Comparison of ENCODE assay signal across 17 cellular contexts in the genomic region with DNA sequence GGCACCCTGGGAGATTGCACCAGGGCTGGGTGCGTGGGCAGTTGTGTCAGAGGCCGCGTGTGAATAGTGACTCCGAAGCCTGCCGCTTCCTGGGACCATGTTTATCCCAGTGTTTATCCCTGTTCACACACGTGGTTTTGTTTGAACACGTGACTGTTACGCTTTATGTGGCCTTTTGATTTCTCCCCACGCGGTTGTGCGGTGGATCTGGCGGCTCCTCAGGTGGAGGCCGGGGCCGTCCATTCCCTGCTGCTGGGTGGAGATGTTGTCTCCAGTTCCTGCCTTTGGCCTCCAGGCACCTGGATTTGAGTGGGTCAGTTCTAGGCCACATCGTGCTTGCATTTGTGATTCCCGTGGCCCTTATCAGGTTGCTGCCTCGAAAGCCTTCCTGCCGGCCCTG.
"Had no signal": no experiment of that assay in that cellular context is flagged by ENCODE, and none has a peak within 500 bp of the region (broad histone marks: within the 10 kb centered on the region; RNA-seq: fewer than 3 reads in every experiment).

No MANE protein-coding gene starts in this region.

- DNase-seq: activated B cell treated with CpG ODN at 0.5 μM for 24 hours; activated CD4-positive, alpha-beta memory T cell treated with anti-CD3 and anti-CD28 coated beads for 36 hours; activated CD4-positive, alpha-beta T cell treated with anti-CD3 and anti-CD28 coated beads for 48 hours; brain microvascular endothelial cell; central memory CD4-positive, alpha-beta T cell; effector memory CD4-positive, alpha-beta T cell; foreskin keratinocyte; left colon; nephron progenitor cell; nucleus accumbens; stimulated activated CD4-positive, alpha-beta T cell treated with anti-CD3 and anti-CD28 coated beads, Interleukin-4, amount 100 ng/mL, for 4 hours; stimulated activated naive CD8-positive, alpha-beta T cell treated with anti-CD3 and anti-CD28 coated beads, Interleukin-15, Interleukin-2, amounts not matched to agents 100 U/mL and 50 U/mL, for 24 hours; T-helper 1 cell had no signal

- H3K4me1 ChIP-seq: ascending aorta, foreskin keratinocyte had no signal

- H3K27ac ChIP-seq: ascending aorta, brain microvascular endothelial cell, foreskin keratinocyte, upper lobe of left lung had no signal

- H3K27me3 ChIP-seq: ascending aorta, brain microvascular endothelial cell, foreskin keratinocyte, upper lobe of left lung had no signal

- H3K27me3 Mint-ChIP-seq: activated B cell treated with CpG ODN at 0.5 μM for 24 hours; activated CD4-positive, alpha-beta memory T cell treated with anti-CD3 and anti-CD28 coated beads for 36 hours; memory B cell had no signal

- H3K27ac Mint-ChIP-seq: activated B cell treated with CpG ODN at 0.5 μM for 24 hours; activated CD4-positive, alpha-beta memory T cell treated with anti-CD3 and anti-CD28 coated beads for 36 hours; memory B cell; nephron progenitor cell had no signal

- H3K4me3 ChIP-seq: ascending aorta, upper lobe of left lung had no signal

- ATAC-seq: foreskin keratinocyte; left colon; stimulated activated naive CD8-positive, alpha-beta T cell treated with anti-CD3 and anti-CD28 coated beads, Interleukin-15, Interleukin-2, amounts not matched to agents 100 U/mL and 50 U/mL, for 24 hours had no signal

- H3K9me3 Mint-ChIP-seq: activated B cell treated with CpG ODN at 0.5 μM for 24 hours; activated CD4-positive, alpha-beta memory T cell treated with anti-CD3 and anti-CD28 coated beads for 36 hours; activated T-helper 1 cell treated with anti-CD3 and anti-CD28 coated beads, Interleukin-12 subunit alpha, Interleukin-12 subunit beta, Interleukin-2, Interleukin-4 antibody, amounts not matched to agents 30 ng/mL and 10 ng/mL and 1 ng/mL, durations not matched to agents 14 hours and 24 hours and 36 hours; memory B cell; nephron progenitor cell had no signal

- H3K4me3 Mint-ChIP-seq: activated B cell treated with CpG ODN at 0.5 μM for 24 hours; activated CD4-positive, alpha-beta memory T cell treated with anti-CD3 and anti-CD28 coated beads for 36 hours; activated T-helper 1 cell treated with anti-CD3 and anti-CD28 coated beads, Interleukin-12 subunit alpha, Interleukin-12 subunit beta, Interleukin-2, Interleukin-4 antibody, amounts not matched to agents 30 ng/mL and 10 ng/mL and 1 ng/mL, durations not matched to agents 14 hours and 24 hours and 36 hours; memory B cell; nephron progenitor cell had no signal

- H3K4me1 Mint-ChIP-seq: activated B cell treated with CpG ODN at 0.5 μM for 24 hours, memory B cell, nephron progenitor cell had no signal

- H3K9me3 ChIP-seq: ascending aorta, upper lobe of left lung had no signal
